14 cellular contexts compared by ENCODE assay signal in genomic region chr3:111810909-111811308, GRCh38. TPM values are rescaled to one million over a fixed set of nuclear protein-coding genes. Genes with fewer than 3 reads are reported as not detected.
DNase-seq lines count a peak whose midpoint lies in the region; ATAC-seq and TF ChIP-seq lines count a peak whose summit lies in the region.
"Had no signal": no experiment of that assay in that cellular context is flagged by ENCODE, and none has a peak within 500 bp of the region (broad histone marks: within the 10 kb centered on the region; RNA-seq: fewer than 3 reads in every experiment).

No MANE protein-coding gene starts in this region.

- no peaks in the 10 kb centered on the region for H3K36me3 ChIP-seq in mesodermal cell (ENCODE audit: control insufficient read depth, insufficient read depth, low read length)
- H3K36me3 ChIP-seq: BE2C, right atrium auricular region, thoracic aorta had no signal

- H3K9me3 Mint-ChIP-seq in chondrocyte (ENCODE audit: low read depth), result peaks cover 4% of the 10 kb centered on the region

- H3K4me1 ChIP-seq in mesodermal cell (ENCODE audit: control insufficient read depth, insufficient read depth, low read length, poor library complexity, severe bottlenecking), result peaks cover 47% of the 10 kb centered on the region
- H3K4me1 ChIP-seq: BE2C had no signal

- DNase-seq in AG04449 (ENCODE audit: low read depth, low spot score) (peak; percentile 73), LHCN-M2 (ENCODE audit: low read depth) (peak; percentile 92), chondrocyte (ENCODE audit: low spot score) (no peak)
- DNase-seq in stimulated activated CD8-positive, alpha-beta memory T cell treated with anti-CD3 and anti-CD28 coated beads, Interleukin-4, amount 100 ng/mL, for 48 hours, result no peak
- DNase-seq in activated CD4-positive, alpha-beta T cell treated with anti-CD3 and anti-CD28 coated beads for 1 hour, result no peak
- DNase-seq: BE2C; effector memory CD4-positive, alpha-beta T cell; GF-D8; NCI-H1694 treated with DMSO at 0.1 percent for 48 hours had no signal

- CTCF ChIA-PET in AG04449 (lab: Yijun Ruan, JAX), result interaction anchor here (1.1 to 2.5 kb wide), 3 partner anchors 49 to 96 kb away, joined by 3 to 8 read pairs (median 5); no protein-coding TSS in a partner anchor

- no peak overlapping the region for H3K4me3 Mint-ChIP-seq in chondrocyte (ENCODE audit: unreplicated experiment)

- TF ChIP-seq CTCF in AG04449 (IDR thresholded peaks at IDR 0.05; ENCODE audit: insufficient read depth, low read length, missing control alignments) (no peak), chondrocyte (IDR thresholded peaks at IDR 0.05) (no peak)

- POLR2A ChIA-PET in AG04449 (lab: Yijun Ruan, JAX), result no interaction called here

- ATAC-seq in GM18867 (IDR thresholded peaks at IDR 0.05; ENCODE audit: unreplicated experiment) (no peak), GM21390 (IDR thresholded peaks at IDR 0.05; ENCODE audit: unreplicated experiment) (no peak)

- peaks cover 64% of the 10 kb centered on the region for H3K4me1 Mint-ChIP-seq in chondrocyte (ENCODE audit: low read depth)

- H3K9me3 ChIP-seq in mesodermal cell (ENCODE audit: control insufficient read depth, low read length), result peaks cover 17% of the 10 kb centered on the region
- H3K9me3 ChIP-seq: BE2C, right atrium auricular region, thoracic aorta had no signal

- peak overlapping the region; percentile 64 for H3K27ac Mint-ChIP-seq in chondrocyte (ENCODE audit: unreplicated experiment)

- no peak overlapping the region for H3K4me3 ChIP-seq in AG04449 (ENCODE audit: low read depth, low read length)
- H3K4me3 ChIP-seq in mesodermal cell (ENCODE audit: extremely low read depth, insufficient read depth, low read length, poor library complexity, severe bottlenecking), result no peak overlapping the region
- H3K4me3 ChIP-seq: right atrium auricular region, thoracic aorta had no signal

- H3K27ac ChIP-seq in mesodermal cell (ENCODE audit: low read depth, low read length, severe bottlenecking), result peak overlapping the region; percentile 42
- H3K27ac ChIP-seq: right atrium auricular region, thoracic aorta had no signal

- H3K27me3 Mint-ChIP-seq in chondrocyte (ENCODE audit: low read depth), result no peaks in the 10 kb centered on the region

- H3K36me3 Mint-ChIP-seq in chondrocyte (ENCODE audit: low read depth), result peaks cover 1% of the 10 kb centered on the region

RNA-seq across cellular contexts. Expression of gene PHLDB2, which starts 48.2 kb away (rescaled TPM):
- 21.7 and 23.7 TPM in 2 replicates for total RNA-seq in LHCN-M2 (2014; rRNA removed)
- 10.2 TPM for polyA plus RNA-seq in LHCN-M2 (2012)
- 70.3 to 138 TPM (median 133 TPM) in 3 replicates for total RNA-seq in chondrocyte
- polyA plus RNA-seq in mesodermal cell (2013, experiment 1 of 2), result 46.1 TPM
- polyA plus RNA-seq in mesodermal cell (2013, experiment 2 of 2), result 46.3 TPM

Comparison
In these comparisons a context has a peak if more than half of its experiments do, and no peak if none do; other contexts are left out.
1. DNase-seq: peak in AG04449 (single experiment) and LHCN-M2 (single experiment); none in chondrocyte (single experiment), stimulated activated CD8-positive, alpha-beta memory T cell treated with anti-CD3 and anti-CD28 coated beads, Interleukin-4, amount 100 ng/mL, for 48 hours (single experiment) and activated CD4-positive, alpha-beta T cell treated with anti-CD3 and anti-CD28 coated beads for 1 hour (single experiment).